ENCODE assay signal across 12 cellular contexts in the genomic region with DNA sequence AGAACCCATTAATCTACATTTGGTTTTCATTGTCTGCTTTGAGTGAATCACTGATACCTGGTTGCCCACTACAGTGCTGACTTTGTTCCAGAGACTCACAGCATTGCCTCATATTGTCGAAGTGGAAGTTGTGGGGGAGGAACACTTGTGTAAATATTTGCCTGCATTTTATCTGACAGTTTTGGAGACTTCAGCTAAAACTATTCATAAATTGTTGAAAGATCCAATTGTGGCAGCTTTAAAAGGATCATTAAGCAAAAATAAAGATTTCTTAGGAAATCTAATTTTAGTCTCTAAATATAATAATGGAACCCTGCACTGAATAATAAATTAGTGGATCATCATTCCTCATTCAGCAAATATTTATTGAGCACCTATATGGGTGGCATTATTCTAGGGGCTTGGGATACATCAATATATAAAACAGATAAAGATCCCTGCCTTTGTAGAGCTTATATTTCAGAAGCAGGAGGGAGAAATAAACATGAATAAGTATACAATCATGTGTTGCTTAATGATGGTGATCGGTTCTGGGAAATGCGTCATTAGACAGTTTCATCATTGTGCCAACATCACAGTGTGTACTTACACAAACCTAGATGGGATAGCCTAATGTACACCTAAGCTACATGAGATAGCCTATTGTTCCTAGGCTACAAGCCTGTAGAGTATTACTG.
DNase-seq lines count a peak whose midpoint lies in the region; ATAC-seq and TF ChIP-seq lines count a peak whose summit lies in the region.
"Had no signal": no experiment of that assay in that cellular context is flagged by ENCODE, and none has a peak within 500 bp of the region (broad histone marks: within the 10 kb centered on the region; RNA-seq: fewer than 3 reads in every experiment).

No MANE protein-coding gene starts in this region.

- no peak overlapping the region for H3K4me3 ChIP-seq in left lung
- H3K4me3 ChIP-seq: tibial artery had no signal

- peaks cover 0 to 38% of the 10 kb centered on the region in 2 donors for H3K4me1 ChIP-seq in left lung

- TF ChIP-seq CTCF in left lung (IDR thresholded peaks at IDR 0.05), result no peak

- DNase-seq in AG20443 (ENCODE audit: low spot score) (peak; percentile 21), M059J (ENCODE audit: low read depth) (peak; percentile 40), astrocyte of the hippocampus (ENCODE audit: low read depth, low spot score) (peak; percentile 49), left lung (no peak), activated T-cell treated with anti-CD3 and anti-CD28 coated beads for 4 hours (no peak), NCI-H524 (lab: John Stamatoyannopoulos, UW) (no peak), superior temporal gyrus (ENCODE audit: extremely low spot score) (no peak)
- no peak for DNase-seq in activated CD4-positive, alpha-beta T cell treated with anti-CD3 and anti-CD28 coated beads, Interleukin-2, amount 50 U/mL, for 1 hour
- DNase-seq: activated CD4-positive, alpha-beta T cell treated with anti-CD3 and anti-CD28 coated beads for 36 hours; NCI-H446; tibial artery had no signal

- H3K27ac ChIP-seq in left lung, result peak overlapping the region in 1 of 2 donors; percentile 62

- intact Hi-C loops in left lung (cut with DNase I), result no loop called here

- no peaks in the 10 kb centered on the region for H3K27me3 ChIP-seq in left lung
- H3K27me3 ChIP-seq: tibial artery had no signal

- peak; percentile 76 for ATAC-seq in left lung
- ATAC-seq: activated CD4-positive, alpha-beta T cell treated with anti-CD3 and anti-CD28 coated beads for 36 hours had no signal

- H3K36me3 ChIP-seq in left lung, result no peaks in the 10 kb centered on the region
- H3K36me3 ChIP-seq: tibial artery had no signal

- H3K9me3 ChIP-seq in left lung, result no peaks in the 10 kb centered on the region
- H3K9me3 ChIP-seq: Caco-2, tibial artery had no signal

Comparison
In these comparisons a context has a peak if more than half of its experiments do, and no peak if none do; other contexts are left out.
1. DNase-seq: peak in AG20443 (single experiment), M059J (single experiment) and astrocyte of the hippocampus (single experiment); none in left lung (0 of 2), activated CD4-positive, alpha-beta T cell treated with anti-CD3 and anti-CD28 coated beads, Interleukin-2, amount 50 U/mL, for 1 hour (single experiment), activated T-cell treated with anti-CD3 and anti-CD28 coated beads for 4 hours (single experiment), NCI-H524 (0 of 2) and superior temporal gyrus (single experiment).